ENCODE assay signal across 16 cellular contexts in genomic region chr12:51589060-51589459, GRCh38. TPM values are rescaled to one million over a fixed set of nuclear protein-coding genes. Genes with fewer than 3 reads are reported as not detected.
A peak's percentile ranks its signal among the peaks of the same experiment; 100 is the strongest.
DNase-seq lines count a peak whose midpoint lies in the region; ATAC-seq and TF ChIP-seq lines count a peak whose summit lies in the region.
"Had no signal": no experiment of that assay in that cellular context is flagged by ENCODE, and none has a peak within 500 bp of the region (broad histone marks: within the 10 kb centered on the region; RNA-seq: fewer than 3 reads in every experiment).

No MANE protein-coding gene starts in this region.

- H3K9me3 ChIP-seq in CD4-positive, alpha-beta T cell (ENCODE audit: control insufficient read depth, low read length), result no peaks in the 10 kb centered on the region

- no TSS peak for BruUV-seq in MCF 10A (replicated peaks; lab: Mats Ljungman, UMichigan)

- POLR2A ChIA-PET in CD4-positive, alpha-beta T cell (lab: Charles Lee), result no interaction called here
- POLR2A ChIA-PET in T-cell (lab: Charles Lee) (no interaction called here), MCF 10A (lab: Yijun Ruan, JAX) (no interaction called here)

- H3K27me3 Mint-ChIP-seq in CD4-positive, alpha-beta T cell, result peaks cover 76% of the 10 kb centered on the region
- H3K27me3 Mint-ChIP-seq in T-cell, result peaks cover 50 to 68% of the 10 kb centered on the region in 2 donors
- peaks cover 49 to 86% (median 79%) of the 10 kb centered on the region in 3 donors for H3K27me3 Mint-ChIP-seq in naive B cell
- peaks cover 85% of the 10 kb centered on the region for H3K27me3 Mint-ChIP-seq in MCF 10A (ENCODE audit: insufficient read depth, unreplicated experiment)

- intact Hi-C loops in CD4-positive, alpha-beta T cell (cut with DNase I, micrococcal nuclease), result no loop called here
- intact Hi-C loops in MCF 10A (cut with micrococcal nuclease), result no loop called here

- peaks cover 49% of the 10 kb centered on the region for H3K27me3 ChIP-seq in CD4-positive, alpha-beta T cell (ENCODE audit: control insufficient read depth, insufficient read depth, low read length)

- DNase-seq in CD4-positive, alpha-beta T cell, result no peak
- DNase-seq in T-cell, result no peak
- no peak for DNase-seq in naive B cell
- no peak for DNase-seq in MCF 10A (ENCODE audit: unreplicated experiment)
- no peak for DNase-seq in COLO829 (ENCODE audit: low spot score)
- DNase-seq: ACHN; CD8-positive, alpha-beta memory T cell; DMS 273 treated with DMSO at 0.1 percent for 48 hours; HCEC 1CT; KBM-7; NCI-H1092; NCI-H226; NCI-H526; PC-9 had no signal

- peak overlapping the region; percentile 86 for H3K4me3 Mint-ChIP-seq in CD4-positive, alpha-beta T cell
- H3K4me3 Mint-ChIP-seq in T-cell, result peak overlapping the region in 2 of 3 donors; percentile 83
- H3K4me3 Mint-ChIP-seq in naive B cell, result peak overlapping the region in 6 of 8 donors; percentile 41 to 94 (median 82)
- no peak overlapping the region for H3K4me3 Mint-ChIP-seq in MCF 10A (ENCODE audit: unreplicated experiment)

- peak overlapping the region; percentile 12; the same call in 1 of the 2 replicates for H3K27ac ChIP-seq in 22Rv1
- H3K27ac ChIP-seq in CD4-positive, alpha-beta T cell (ENCODE audit: low read depth, low read length), result no peak overlapping the region
- H3K27ac ChIP-seq: PC-9 had no signal

- H3K36me3 Mint-ChIP-seq in CD4-positive, alpha-beta T cell (ENCODE audit: low read depth), result no peaks in the 10 kb centered on the region
- no peaks in the 10 kb centered on the region for H3K36me3 Mint-ChIP-seq in T-cell
- no peaks in the 10 kb centered on the region for H3K36me3 Mint-ChIP-seq in naive B cell
- no peaks in the 10 kb centered on the region for H3K36me3 Mint-ChIP-seq in MCF 10A (ENCODE audit: insufficient read depth, unreplicated experiment)

- TF ChIP-seq CTCF in 22Rv1 (IDR thresholded peaks at IDR 0.05), result no peak
- TF ChIP-seq CTCF in CD4-positive, alpha-beta T cell (IDR thresholded peaks at IDR 0.05), result no peak
- no peak for TF ChIP-seq CTCF in MCF 10A (IDR thresholded peaks at IDR 0.05; ENCODE audit: unreplicated experiment)

- CTCF ChIA-PET in CD4-positive, alpha-beta T cell (lab: Charles Lee), result no interaction called here
- CTCF ChIA-PET in T-cell (lab: Charles Lee), result no interaction called here
- CTCF ChIA-PET in MCF 10A (lab: Yijun Ruan, JAX), result interaction anchor here (0.7 to 1.7 kb wide), 3 partner anchors 13 to 168 kb away, joined by 3 to 4 read pairs (median 3); no protein-coding TSS in a partner anchor

- no peak overlapping the region for H3K27ac Mint-ChIP-seq in CD4-positive, alpha-beta T cell
- H3K27ac Mint-ChIP-seq in T-cell, result no peak overlapping the region
- H3K27ac Mint-ChIP-seq in naive B cell, result peak overlapping the region in 1 of 6 donors; percentile 49
- no peak overlapping the region for H3K27ac Mint-ChIP-seq in MCF 10A (ENCODE audit: low read depth, unreplicated experiment)

- no peaks in the 10 kb centered on the region for H3K9me3 Mint-ChIP-seq in CD4-positive, alpha-beta T cell
- H3K9me3 Mint-ChIP-seq in T-cell, result no peaks in the 10 kb centered on the region
- H3K9me3 Mint-ChIP-seq in naive B cell, result peaks cover 0 to 3% (median 0%) of the 10 kb centered on the region in 7 donors
- H3K9me3 Mint-ChIP-seq in MCF 10A (ENCODE audit: unreplicated experiment), result no peaks in the 10 kb centered on the region
- H3K9me3 Mint-ChIP-seq: CD8-positive, alpha-beta memory T cell had no signal

- peaks cover 23% of the 10 kb centered on the region for H3K4me1 Mint-ChIP-seq in CD4-positive, alpha-beta T cell (ENCODE audit: low read depth)
- peaks cover 13 to 23% (median 17%) of the 10 kb centered on the region in 3 donors for H3K4me1 Mint-ChIP-seq in T-cell
- peaks cover 17 to 25% (median 22%) of the 10 kb centered on the region in 3 donors for H3K4me1 Mint-ChIP-seq in naive B cell
- H3K4me1 Mint-ChIP-seq in MCF 10A (ENCODE audit: insufficient read depth, unreplicated experiment), result peaks cover 4% of the 10 kb centered on the region

- ATAC-seq in CD4-positive, alpha-beta T cell (ENCODE audit: poor library complexity), result no peak
- ATAC-seq in T-cell (replicated peaks in 1 of 4), result no peak
- no peak for ATAC-seq in naive B cell (ENCODE audit: low read depth in 2 of 2)
- ATAC-seq in HG03442 (IDR thresholded peaks at IDR 0.05; ENCODE audit: unreplicated experiment), result no peak

RNA-seq across cellular contexts. Expression of gene SCN8A, which starts 2.0 kb away (rescaled TPM):
- under 1 TPM; 0.14 to 0.36 TPM for total RNA-seq in CD4-positive, alpha-beta T cell
- total RNA-seq in T-cell (1 to 10 TPM in 1 of 5 donors, under 1 TPM in 4; 0.41 to 1.0 (median 0.53) TPM), MCF 10A (2022) (0.70 and 2.1 TPM in 2 replicates)
- under 1 TPM; 0.08 to 0.83 (median 0.37) TPM for polyA plus RNA-seq in naive B cell (ENCODE audit: low read depth in 6 of 6)
